Comparison of ENCODE assay signal across 7 cellular contexts in genomic region chrX:48897157-48897620, GRCh38. TPM values are rescaled to one million over a fixed set of nuclear protein-coding genes. Genes with fewer than 3 reads are reported as not detected.
A peak's percentile ranks its signal among the peaks of the same experiment; 100 is the strongest.
DNase-seq lines count a peak whose midpoint lies in the region; ATAC-seq, FAIRE-seq and TF ChIP-seq lines count a peak whose summit lies in the region.

No MANE protein-coding gene starts in this region.

- peak; percentile 77 for FAIRE-seq in GM18507 (lab: Jason Lieb, UNC)

- peak overlapping the region; percentile 46 to 83 (median 72) for H3K4me3 ChIP-seq in dorsolateral prefrontal cortex

- DNase-seq in GM18507 (ENCODE audit: extremely low spot score, insufficient read length, low read depth): no peak
- peak; percentile 75 for DNase-seq in NCI-H345 treated with DMSO at 0.1 percent for 48 hours (lab: John Stamatoyannopoulos, UW; ENCODE audit: unreplicated experiment)
- peak; percentile 66 for DNase-seq in activated CD4-positive, CD25-positive, alpha-beta regulatory T cell treated with anti-CD3 and anti-CD28 coated beads, Interleukin-2, amount 50 U/mL, for 72 hours
- DNase-seq in dorsolateral prefrontal cortex: peak in 9 of 10 donors; percentile 37 to 81 (median 71)
- peak; percentile 81 for DNase-seq in left lobe of liver (ENCODE audit: low spot score)
- peak in 2 of 3 experiments; percentile 54 to 61 for DNase-seq in stimulated activated CD4-positive, alpha-beta T cell treated with anti-CD3 and anti-CD28 coated beads, TNF-alpha, amount 100 ng/mL, for 24 hours (ENCODE audit: low read depth in 3 of 3)

- H3K27me3 ChIP-seq in dorsolateral prefrontal cortex: peaks cover 0 to 46% (median 5%) of the 10 kb centered on the region in 45 donors

- peak overlapping the region in 56 of 59 donors; percentile 46 to 97 (median 89) for H3K27ac ChIP-seq in dorsolateral prefrontal cortex

- no peak for TF ChIP-seq CTCF in dorsolateral prefrontal cortex (IDR thresholded peaks at IDR 0.05 in 54 of 56, conservative IDR thresholded peaks at IDR 0.05 in 2 of 56; ENCODE audit: low read depth in 1 of 56, partially characterized antibody in 56 of 56)

- intact Hi-C loops in dorsolateral prefrontal cortex (cut with DNase I): loop anchor here in 1 of 2 donors (5.0 to 10.0 kb wide), 2 partner anchors 95 to 162 kb away; partner anchors contain the start of gene HDAC6

- ATAC-seq in HG03280 (IDR thresholded peaks at IDR 0.05; ENCODE audit: unreplicated experiment): peak; percentile 27
- peak; percentile 81 for ATAC-seq in left lobe of liver

RNA-seq across cellular contexts. Expression of gene TIMM17B, which starts 0.4 kb away (rescaled TPM):
- total RNA-seq in dorsolateral prefrontal cortex: 10 to 100 TPM; 22.3 to 50.4 (median 35.3) TPM
- 22.8 TPM for total RNA-seq in left lobe of liver

RNA-seq across cellular contexts. Expression of gene PQBP1, which starts 0.5 kb away (rescaled TPM):
- total RNA-seq in dorsolateral prefrontal cortex (10 to 100 TPM; 42.9 to 91.7 (median 67.1) TPM), left lobe of liver (31.3 TPM)

RNA-seq across cellular contexts. Expression of gene SLC35A2, which starts 14.3 kb away (rescaled TPM):
- total RNA-seq in dorsolateral prefrontal cortex (10 to 100 TPM; 13.1 to 27.2 (median 18.8) TPM), left lobe of liver (18.7 TPM)

RNA-seq across cellular contexts. Expression of gene PIM2, which starts 21.6 kb away (rescaled TPM):
- total RNA-seq in dorsolateral prefrontal cortex (10 to 100 TPM in 115 of 120 experiments, 1 to 10 TPM in 5; 7.8 to 30.4 (median 15.2) TPM), left lobe of liver (3.8 TPM)
